39 cellular contexts compared by ENCODE assay signal in genomic region chr13:76319921-76320320, GRCh38.
"Had no signal": no experiment of that assay in that cellular context is flagged by ENCODE, and none has a peak within 500 bp of the region (broad histone marks: within the 10 kb centered on the region; RNA-seq: fewer than 3 reads in every experiment).

No MANE protein-coding gene starts in this region.

- H3K4me3 ChIP-seq: adrenal gland, ascending aorta, body of pancreas, breast epithelium, cardiac muscle cell had no signal

- H3K27ac Mint-ChIP-seq: activated naive CD4-positive, alpha-beta T cell treated with anti-CD3 and anti-CD28 coated beads for 36 hours; activated naive CD4-positive, alpha-beta T cell treated with anti-CD3 and anti-CD28 coated beads, Interleukin-2, amount 10 ng/mL, durations not matched to agents 7 days and 5 days; activated naive CD4-positive, alpha-beta T cell treated with anti-CD3 and anti-CD28 coated beads, Interleukin-2, amount 50 U/mL, for 24 hours; activated naive CD4-positive, alpha-beta T cell treated with anti-CD3 and anti-CD28 coated beads, Interleukin-2, amount 50 U/mL, for 72 hours; activated naive CD8-positive, alpha-beta T cell; activated naive CD8-positive, alpha-beta T cell treated with anti-CD3 and anti-CD28 coated beads for 36 hours; activated naive CD8-positive, alpha-beta T cell treated with anti-CD3 and anti-CD28 coated beads, Interleukin-2, amount 10 ng/mL, durations not matched to agents 7 days and 5 days; activated naive CD8-positive, alpha-beta T cell treated with anti-CD3 and anti-CD28 coated beads, Interleukin-2, amount 50 U/mL, for 24 hours; activated T-cell treated with anti-CD3 and anti-CD28 coated beads, Interleukin-2, amount 50 U/mL, for 24 hours; activated T-cell treated with anti-CD3 and anti-CD28 coated beads, Interleukin-2, amount 50 U/mL, for 72 hours; activated T-helper 1 cell treated with anti-CD3 and anti-CD28 coated beads, Interleukin-12 subunit alpha, Interleukin-12 subunit beta, Interleukin-2, Interleukin-4 antibody, amounts not matched to agents 30 ng/mL and 10 ng/mL and 1 ng/mL, durations not matched to agents 14 hours and 24 hours and 36 hours; activated T-helper 17 cell treated with anti-CD3 and anti-CD28 coated beads, Interleukin-2, amount 50 U/mL, for 72 hours; activated T-helper 2 cell treated with anti-CD3 and anti-CD28 coated beads, Interferon-gamma antibody, Interleukin-2, Interleukin-4, amounts not matched to agents 10 μg/mL and 5 μg/mL and 100 μg/mL, durations not matched to agents 14 hours and 24 hours and 36 hours; brain had no signal

- DNase-seq: activated effector memory CD4-positive, alpha-beta T cell treated with anti-CD3 and anti-CD28 coated beads, Interleukin-2, amount 50 U/mL, for 16 hours; activated effector memory CD4-positive, alpha-beta T cell treated with Interleukin-2 at 50 U/mL for 16 hours; activated gamma-delta T cell; activated gamma-delta T cell treated with Interleukin-2 at 50 U/mL for 16 hours; activated naive CD4-positive, alpha-beta T cell; activated naive CD4-positive, alpha-beta T cell treated with anti-CD3 and anti-CD28 coated beads for 36 hours; activated naive CD4-positive, alpha-beta T cell treated with anti-CD3 and anti-CD28 coated beads, Interleukin-2, amount 10 ng/mL, durations not matched to agents 7 days and 5 days; activated naive CD4-positive, alpha-beta T cell treated with anti-CD3 and anti-CD28 coated beads, Interleukin-2, amount 50 U/mL, for 16 hours; activated naive CD4-positive, alpha-beta T cell treated with Interleukin-2 at 50 U/mL for 16 hours; activated naive CD8-positive, alpha-beta T cell treated with anti-CD3 and anti-CD28 coated beads for 36 hours; activated naive CD8-positive, alpha-beta T cell treated with anti-CD3 and anti-CD28 coated beads, Interleukin-2, amount 10 ng/mL, durations not matched to agents 7 days and 5 days; activated naive CD8-positive, alpha-beta T cell treated with anti-CD3 and anti-CD28 coated beads, Interleukin-2, amount 50 U/mL, for 24 hours; activated T-cell treated with anti-CD3 and anti-CD28 coated beads for 4 hours; activated T-cell treated with anti-CD3 and anti-CD28 coated beads, Interleukin-2, amount 50 U/mL, for 1 hour; activated T-cell treated with anti-CD3 and anti-CD28 coated beads, Interleukin-2, amount 50 U/mL, for 24 hours; activated T-cell treated with anti-CD3 and anti-CD28 coated beads, Interleukin-2, amount 50 U/mL, for 4 hours; activated T-cell treated with anti-CD3 and anti-CD28 coated beads, Interleukin-2, amount 50 U/mL, for 48 hours; activated T-cell treated with anti-CD3 and anti-CD28 coated beads, Interleukin-2, amount 50 U/mL, for 72 hours; adrenal gland; amniotic stem cell; amygdala; anterior cingulate cortex; aorta; body of pancreas; brain microvascular endothelial cell; caudate nucleus; central memory CD4-positive, alpha-beta T cell; cerebellar nuclear complex had no signal

- H3K9me3 Mint-ChIP-seq: activated naive CD4-positive, alpha-beta T cell treated with anti-CD3 and anti-CD28 coated beads for 36 hours; activated naive CD4-positive, alpha-beta T cell treated with anti-CD3 and anti-CD28 coated beads, Interleukin-2, amount 10 ng/mL, durations not matched to agents 7 days and 5 days; activated naive CD4-positive, alpha-beta T cell treated with anti-CD3 and anti-CD28 coated beads, Interleukin-2, amount 50 U/mL, for 72 hours; activated naive CD8-positive, alpha-beta T cell treated with anti-CD3 and anti-CD28 coated beads for 36 hours; activated naive CD8-positive, alpha-beta T cell treated with anti-CD3 and anti-CD28 coated beads, Interleukin-2, amount 10 ng/mL, durations not matched to agents 7 days and 5 days; activated naive CD8-positive, alpha-beta T cell treated with anti-CD3 and anti-CD28 coated beads, Interleukin-2, amount 50 U/mL, for 24 hours; activated T-cell treated with anti-CD3 and anti-CD28 coated beads, Interleukin-2, amount 50 U/mL, for 24 hours; activated T-cell treated with anti-CD3 and anti-CD28 coated beads, Interleukin-2, amount 50 U/mL, for 4 hours; activated T-cell treated with anti-CD3 and anti-CD28 coated beads, Interleukin-2, amount 50 U/mL, for 72 hours; activated T-helper 1 cell treated with anti-CD3 and anti-CD28 coated beads, Interleukin-12 subunit alpha, Interleukin-12 subunit beta, Interleukin-2, Interleukin-4 antibody, amounts not matched to agents 30 ng/mL and 10 ng/mL and 1 ng/mL, durations not matched to agents 14 hours and 24 hours and 36 hours; activated T-helper 2 cell treated with anti-CD3 and anti-CD28 coated beads, Interferon-gamma antibody, Interleukin-2, Interleukin-4, amounts not matched to agents 10 μg/mL and 5 μg/mL and 100 μg/mL, durations not matched to agents 14 hours and 24 hours and 36 hours had no signal

- H3K4me3 Mint-ChIP-seq: activated naive CD4-positive, alpha-beta T cell treated with anti-CD3 and anti-CD28 coated beads for 36 hours; activated naive CD4-positive, alpha-beta T cell treated with anti-CD3 and anti-CD28 coated beads, Interleukin-2, amount 10 ng/mL, durations not matched to agents 7 days and 5 days; activated naive CD4-positive, alpha-beta T cell treated with anti-CD3 and anti-CD28 coated beads, Interleukin-2, amount 50 U/mL, for 24 hours; activated naive CD8-positive, alpha-beta T cell; activated naive CD8-positive, alpha-beta T cell treated with anti-CD3 and anti-CD28 coated beads for 36 hours; activated naive CD8-positive, alpha-beta T cell treated with anti-CD3 and anti-CD28 coated beads, Interleukin-2, amount 10 ng/mL, durations not matched to agents 7 days and 5 days; activated naive CD8-positive, alpha-beta T cell treated with anti-CD3 and anti-CD28 coated beads, Interleukin-2, amount 50 U/mL, for 24 hours; activated T-cell treated with anti-CD3 and anti-CD28 coated beads, Interleukin-2, amount 50 U/mL, for 24 hours; activated T-cell treated with anti-CD3 and anti-CD28 coated beads, Interleukin-2, amount 50 U/mL, for 4 hours; activated T-cell treated with anti-CD3 and anti-CD28 coated beads, Interleukin-2, amount 50 U/mL, for 72 hours; activated T-helper 1 cell treated with anti-CD3 and anti-CD28 coated beads, Interleukin-12 subunit alpha, Interleukin-12 subunit beta, Interleukin-2, Interleukin-4 antibody, amounts not matched to agents 30 ng/mL and 10 ng/mL and 1 ng/mL, durations not matched to agents 14 hours and 24 hours and 36 hours; activated T-helper 17 cell treated with anti-CD3 and anti-CD28 coated beads, Interleukin-2, amount 50 U/mL, for 72 hours; brain; central memory CD8-positive, alpha-beta T cell had no signal

- H3K4me1 Mint-ChIP-seq: activated naive CD4-positive, alpha-beta T cell treated with anti-CD3 and anti-CD28 coated beads, Interleukin-2, amount 10 ng/mL, durations not matched to agents 7 days and 5 days; activated naive CD4-positive, alpha-beta T cell treated with anti-CD3 and anti-CD28 coated beads, Interleukin-2, amount 50 U/mL, for 24 hours; activated naive CD8-positive, alpha-beta T cell treated with anti-CD3 and anti-CD28 coated beads for 36 hours; activated naive CD8-positive, alpha-beta T cell treated with anti-CD3 and anti-CD28 coated beads, Interleukin-2, amount 10 ng/mL, durations not matched to agents 7 days and 5 days; activated naive CD8-positive, alpha-beta T cell treated with anti-CD3 and anti-CD28 coated beads, Interleukin-2, amount 50 U/mL, for 24 hours; activated T-helper 17 cell treated with anti-CD3 and anti-CD28 coated beads, Interleukin-2, amount 50 U/mL, for 72 hours; brain; central memory CD8-positive, alpha-beta T cell had no signal

- ATAC-seq: activated naive CD4-positive, alpha-beta T cell treated with anti-CD3 and anti-CD28 coated beads, Interleukin-2, amount 50 U/mL, for 72 hours; activated naive CD8-positive, alpha-beta T cell treated with anti-CD3 and anti-CD28 coated beads, Interleukin-2, amount 50 U/mL, for 24 hours; activated T-cell treated with anti-CD3 and anti-CD28 coated beads, Interleukin-2, amount 50 U/mL, for 4 hours; activated T-cell treated with anti-CD3 and anti-CD28 coated beads, Interleukin-2, amount 50 U/mL, for 72 hours; activated T-helper 17 cell treated with anti-CD3 and anti-CD28 coated beads, Interleukin-2, amount 50 U/mL, for 72 hours; body of pancreas had no signal

- H3K27me3 Mint-ChIP-seq: activated naive CD4-positive, alpha-beta T cell treated with anti-CD3 and anti-CD28 coated beads, Interleukin-2, amount 10 ng/mL, durations not matched to agents 7 days and 5 days; activated naive CD8-positive, alpha-beta T cell treated with anti-CD3 and anti-CD28 coated beads, Interleukin-2, amount 10 ng/mL, durations not matched to agents 7 days and 5 days; activated naive CD8-positive, alpha-beta T cell treated with anti-CD3 and anti-CD28 coated beads, Interleukin-2, amount 50 U/mL, for 24 hours; activated T-cell treated with anti-CD3 and anti-CD28 coated beads, Interleukin-2, amount 50 U/mL, for 24 hours; activated T-helper 17 cell treated with anti-CD3 and anti-CD28 coated beads, Interleukin-2, amount 50 U/mL, for 72 hours; brain; central memory CD8-positive, alpha-beta T cell had no signal

- H3K36me3 Mint-ChIP-seq: activated naive CD4-positive, alpha-beta T cell treated with anti-CD3 and anti-CD28 coated beads, Interleukin-2, amount 10 ng/mL, durations not matched to agents 7 days and 5 days; activated naive CD4-positive, alpha-beta T cell treated with anti-CD3 and anti-CD28 coated beads, Interleukin-2, amount 50 U/mL, for 24 hours; activated naive CD4-positive, alpha-beta T cell treated with anti-CD3 and anti-CD28 coated beads, Interleukin-2, amount 50 U/mL, for 72 hours; activated naive CD8-positive, alpha-beta T cell; activated naive CD8-positive, alpha-beta T cell treated with anti-CD3 and anti-CD28 coated beads for 36 hours; activated naive CD8-positive, alpha-beta T cell treated with anti-CD3 and anti-CD28 coated beads, Interleukin-2, amount 10 ng/mL, durations not matched to agents 7 days and 5 days; brain had no signal
